ENCODE assay signal across 9 cellular contexts in the genomic region with DNA sequence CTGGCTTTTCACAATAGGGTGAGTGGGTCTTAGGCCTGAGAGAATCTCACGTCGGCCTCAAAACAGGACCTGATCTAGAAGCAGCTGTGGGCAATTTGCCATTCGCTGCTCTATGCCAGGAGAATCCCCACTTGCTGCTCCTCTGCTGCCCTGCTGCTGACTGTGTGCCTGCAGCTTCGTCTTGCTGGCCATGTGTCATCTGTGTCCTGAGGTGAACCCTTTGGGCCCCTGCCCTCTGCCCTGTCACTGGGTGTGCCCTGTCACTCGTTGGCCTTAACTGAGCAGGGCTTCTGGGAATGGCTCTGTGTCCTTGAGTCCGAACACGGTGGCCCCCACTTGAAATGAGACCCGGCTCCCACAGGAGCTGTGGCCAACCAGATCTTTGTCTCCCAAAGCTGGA. TPM values are rescaled to one million over a fixed set of nuclear protein-coding genes. Genes with fewer than 3 reads are reported as not detected.
DNase-seq lines count a peak whose midpoint lies in the region; ATAC-seq, FAIRE-seq and TF ChIP-seq lines count a peak whose summit lies in the region.
"Had no signal": no experiment of that assay in that cellular context is flagged by ENCODE, and none has a peak within 500 bp of the region (broad histone marks: within the 10 kb centered on the region; RNA-seq: fewer than 3 reads in every experiment).

No MANE protein-coding gene starts in this region.

- no peak overlapping the region for H3K14ac ChIP-seq in H9 (ENCODE audit: insufficient read depth, low read length)

- no peak for TF ChIP-seq CTCF in HCT116 (IDR thresholded peaks at IDR 0.05 in 2 of 3, conservative IDR thresholded peaks at IDR 0.05 in 1 of 3; ENCODE audit: borderline replicate concordance in 1 of 3, insufficient read depth in 1 of 3, low read depth in 2 of 3, low read length in 2 of 3)
- TF ChIP-seq CTCF in stomach (IDR thresholded peaks at IDR 0.05) = no peak
- no peak for TF ChIP-seq CTCF in H9 (conservative IDR thresholded peaks at IDR 0.05)
- no peak for TF ChIP-seq CTCF in kidney (IDR thresholded peaks at IDR 0.05; ENCODE audit: borderline replicate concordance, extremely low read depth, insufficient read depth)

- H2BK20ac ChIP-seq in H9 (ENCODE audit: low read depth, low read length, poor library complexity, severe bottlenecking) = no peak overlapping the region

- peak overlapping the region; percentile 19; the same call in 1 of the 2 replicates for H3K9ac ChIP-seq in HCT116 (ENCODE audit: low read length)
- H3K9ac ChIP-seq in H9 (ENCODE audit: extremely low read depth, insufficient read length, low read length) = no peak overlapping the region
- peak overlapping the region in 1 of 2 donors; percentile 31 for H3K9ac ChIP-seq in kidney (ENCODE audit: low read length in 2 of 2)

- 44 to 61% (median 55%) methylated on average over 4 to 8 of the region's 8 CpGs for WGBS in stomach, 5 donors
- no CpG with 5 or more reads among the region's 8 CpGs for WGBS in H9 (ENCODE audit: extremely low coverage, insufficient read length, low lambda C conversion rate)

- H3K4me1 ChIP-seq in HCT116 (ENCODE audit: control insufficient read depth in 1 of 2, insufficient read depth in 2 of 2, low read length in 2 of 2) = peaks cover 0 to 16% of the 10 kb centered on the region in 2 experiments; a peak in 3 of 4 replicates
- H3K4me1 ChIP-seq in stomach = peaks cover 9 to 39% (median 20%) of the 10 kb centered on the region in 4 donors
- H3K4me1 ChIP-seq in H9 (ENCODE audit: insufficient read depth, low read length) = no peaks in the 10 kb centered on the region
- H3K4me1 ChIP-seq in kidney (ENCODE audit: control insufficient read depth in 1 of 2, insufficient read depth in 1 of 2, low read depth in 1 of 2, low read length in 2 of 2) = peaks cover 0 to 8% of the 10 kb centered on the region in 2 donors

- H3K9me3 ChIP-seq in HCT116 (ENCODE audit: control insufficient read depth in 1 of 2, insufficient read depth in 1 of 2, low read depth in 1 of 2, low read length in 2 of 2) (no peaks in the 10 kb centered on the region), stomach (no peaks in the 10 kb centered on the region), H9 (ENCODE audit: control insufficient read depth, low read depth, low read length) (no peaks in the 10 kb centered on the region), kidney (ENCODE audit: control insufficient read depth in 1 of 2, low read length in 2 of 2) (no peaks in the 10 kb centered on the region)
- H3K9me3 ChIP-seq: neutrophil had no signal

- H3K36me3 Mint-ChIP-seq in H9 (ENCODE audit: insufficient read depth in 1 of 3, low read depth in 3 of 3) = peaks cover 10 to 41% (median 34%) of the 10 kb centered on the region in 3 experiments; a peak in 6 of 7 replicates

- BruUV-seq in HCT116 (replicated peaks; lab: Mats Ljungman, UMichigan) = no TSS peak

- H2BK5ac ChIP-seq in H9 (ENCODE audit: insufficient read length, low read length) = no peak overlapping the region

- no peaks in the 10 kb centered on the region for H3K23me2 ChIP-seq in H9 (ENCODE audit: insufficient read length, low read depth, low read length, poor library complexity, severe bottlenecking)

- TF ChIP-seq EP300 in stomach (IDR thresholded peaks at IDR 0.05) = no peak

- DNase-seq in HCT116 (ENCODE audit: low read depth, low spot score) = no peak
- peak; percentile 70 for DNase-seq in left lobe of liver (ENCODE audit: low spot score)
- DNase-seq in stomach = no peak
- no peak for DNase-seq in NOMO-1 (lab: John Stamatoyannopoulos, UW; ENCODE audit: unreplicated experiment in 2 of 2)
- no peak for DNase-seq in H9
- no peak for DNase-seq in kidney
- no peak for DNase-seq in pons (ENCODE audit: low spot score)

- intact Hi-C loops in HCT116 (cut with micrococcal nuclease) (loop anchor here (1.0 to 2.0 kb wide), 2 partner anchors 108 to 178 kb away; no protein-coding TSS in a partner anchor), stomach (cut with DNase I; ENCODE audit: low total_unique reads) (loop anchor here (5.0 kb wide), 1 partner anchor 108 kb away; the partner anchor contains the start of gene MARK2), kidney (cut with DNase I) (loop anchor here (5.0 kb wide), 1 partner anchor 108 kb away; the partner anchor contains the start of gene MARK2)

- H3K27ac Mint-ChIP-seq in H9 = no peak overlapping the region; a peak in 1 of 7 replicates

- H3K27me3 Mint-ChIP-seq in H9 (ENCODE audit: low read depth) = no peaks in the 10 kb centered on the region

- H3K56ac ChIP-seq in H9 (ENCODE audit: insufficient read length, low read depth, low read length) = no peak overlapping the region

- no peak for ATAC-seq in HCT116
- peak; percentile 83 for ATAC-seq in left lobe of liver

- H3K4ac ChIP-seq in H9 (ENCODE audit: low read depth, low read length) = no peak overlapping the region

- H3K4me3 ChIP-seq in HCT116 (replicated peaks in 1 of 2; ENCODE audit: low read depth in 1 of 2, low read length in 2 of 2) (no peak overlapping the region), stomach (no peak overlapping the region), kidney (ENCODE audit: low read length in 2 of 2) (no peak overlapping the region)

- no peak overlapping the region for H4K5ac ChIP-seq in H9 (ENCODE audit: insufficient read length, low read depth, low read length)

- no peak overlapping the region for H3T11ph ChIP-seq in H9 (ENCODE audit: low read length)

- H4K20me1 ChIP-seq in HCT116 (ENCODE audit: insufficient read depth) (no peaks in the 10 kb centered on the region; the same call in 1 of the 2 replicates), H9 (ENCODE audit: control insufficient read depth, insufficient read depth, insufficient read length) (no peaks in the 10 kb centered on the region)

- no peak overlapping the region for H2BK12ac ChIP-seq in H9 (ENCODE audit: insufficient read length, low read depth, low read length)

- POLR2A ChIA-PET in HCT116 (lab: Charles Lee) = interaction anchor here (1.2 kb wide), 1 partner anchor 108 kb away, joined by 5 read pairs; no protein-coding TSS in a partner anchor

- peaks cover 5 to 12% of the 10 kb centered on the region in 2 experiments; a peak in 3 of 4 replicates for H3K4me1 Mint-ChIP-seq in H9

- no peak overlapping the region for H3K23ac ChIP-seq in H9 (ENCODE audit: insufficient read length, low read depth, low read length)

- no peak for FAIRE-seq in kidney (lab: Jason Lieb, UNC)

- peaks cover 3% of the 10 kb centered on the region for H3K79me1 ChIP-seq in H9 (ENCODE audit: insufficient read depth, low read depth, low read length, poor library complexity, severe bottlenecking)

- H2BK15ac ChIP-seq in H9 (ENCODE audit: low read depth, low read length) = no peak overlapping the region

- H3K27ac ChIP-seq in HCT116 (ENCODE audit: low read depth, low read length) (peak overlapping the region; percentile 3), cingulate gyrus (ENCODE audit: low read depth, low read length) (peak overlapping the region; percentile 66), stomach (peak overlapping the region in 4 of 5 donors; percentile 49 to 70 (median 55)), H9 (ENCODE audit: insufficient read length, low read depth, low read length) (no peak overlapping the region), kidney (ENCODE audit: low read depth in 2 of 2, low read length in 2 of 2) (peak overlapping the region in 1 of 2 donors; percentile 36)
- H3K27ac ChIP-seq: neutrophil had no signal

- H3K4me2 ChIP-seq in HCT116 (ENCODE audit: low read length) (no peak overlapping the region), H9 (ENCODE audit: insufficient read depth, insufficient read length, low read length) (no peak overlapping the region)

- peaks cover 11 to 14% of the 10 kb centered on the region in 2 experiments; a peak in 3 of 4 replicates for H3K36me3 ChIP-seq in HCT116 (ENCODE audit: control insufficient read depth in 1 of 2, insufficient read depth in 2 of 2, low read length in 2 of 2)
- peaks cover 4 to 41% (median 28%) of the 10 kb centered on the region in 4 donors for H3K36me3 ChIP-seq in stomach
- H3K36me3 ChIP-seq in kidney (ENCODE audit: control insufficient read depth in 1 of 2, insufficient read depth in 2 of 2, low read length in 2 of 2) = peaks cover 0 to 7% of the 10 kb centered on the region in 2 donors
- H3K36me3 ChIP-seq: neutrophil had no signal

- H3K18ac ChIP-seq in H9 (ENCODE audit: insufficient read length, low read depth, low read length) = no peak overlapping the region

- no peak for TF ChIP-seq RAD21 in HCT116 (IDR thresholded peaks at IDR 0.05; ENCODE audit: low read depth)

- H3K9me2 ChIP-seq in HCT116 (ENCODE audit: insufficient read depth) = no peaks in the 10 kb centered on the region

- no peak overlapping the region for H2AK5ac ChIP-seq in H9 (ENCODE audit: insufficient read length, low read length)

- no peaks in the 10 kb centered on the region for H3K27me3 ChIP-seq in HCT116 (ENCODE audit: insufficient read depth, low read length)
- no peaks in the 10 kb centered on the region for H3K27me3 ChIP-seq in stomach
- H3K27me3 ChIP-seq in H9 (ENCODE audit: insufficient read depth, low read length) = no peaks in the 10 kb centered on the region
- H3K27me3 ChIP-seq: neutrophil had no signal

- H3K9me3 Mint-ChIP-seq in H9 = no peaks in the 10 kb centered on the region; a peak in 1 of 5 replicates

- no peak overlapping the region for H2AFZ ChIP-seq in HCT116 (ENCODE audit: low read depth, low read length, poor library complexity, severe bottlenecking)
- no peak overlapping the region for H2AFZ ChIP-seq in H9 (ENCODE audit: low read length)

- H3K4me3 Mint-ChIP-seq in H9 = no peak overlapping the region

- RAD21 ChIA-PET in HCT116 (lab: Charles Lee; ENCODE audit: low non-redundant PET in 1 of 2, low total read pairs in 2 of 2, uncharacterized antibody in 2 of 2, unreplicated experiment in 2 of 2) = interaction anchor here (1.0 to 1.5 kb wide), 4 partner anchors 11 to 108 kb away, joined by 3 to 10 read pairs (median 4); partner anchors contain the start of gene MARK2 (in 1 of the 2)

- no peak overlapping the region for H4K91ac ChIP-seq in H9 (ENCODE audit: insufficient read length, low read depth, low read length)

- CTCF ChIA-PET in HCT116 (lab: Charles Lee) = interaction anchor here (1.2 to 4.1 kb wide), 12 partner anchors 10 to 352 kb away, joined by 3 to 66 read pairs (median 4); partner anchors contain the start of genes COX8A, MARK2, RCOR2 and ZFTA

- H3K79me2 ChIP-seq in HCT116 (ENCODE audit: insufficient read depth, low read length) (peaks cover 54% of the 10 kb centered on the region), H9 (ENCODE audit: insufficient read depth, low read length) (peaks cover 7% of the 10 kb centered on the region; the same call in 1 of the 2 replicates)

- H2BK120ac ChIP-seq in H9 (ENCODE audit: low read depth, low read length, poor library complexity, severe bottlenecking) = no peak overlapping the region

- H4K8ac ChIP-seq in H9 (replicated peaks; ENCODE audit: insufficient read length, low read depth, low read length) = no peak overlapping the region

- TF ChIP-seq POLR2A in HCT116 (IDR thresholded peaks at IDR 0.05; ENCODE audit: borderline replicate concordance, extremely low read depth, insufficient read depth, insufficient read length) (no peak), stomach (IDR thresholded peaks at IDR 0.05) (no peak)

RNA-seq across cellular contexts. Expression of gene NAA40, which starts 6.2 kb away (rescaled TPM):
- total RNA-seq in HCT116 (2021; ENCODE audit: unreplicated experiment) = 25.3 TPM
- polyA plus RNA-seq in HCT116 (2012) = 11.4 and 13.8 TPM in 2 replicates
- total RNA-seq in left lobe of liver = 4.2 TPM
- total RNA-seq in stomach = 10 to 100 TPM in 3 of 5 donors, 1 to 10 TPM in 2; 4.3 to 71.4 (median 14.9) TPM
- polyA plus RNA-seq in stomach = 1 to 10 TPM; 4.9 to 8.0 (median 5.8) TPM
- total RNA-seq in H9 (2021) = 43.9 and 44.4 TPM in 2 replicates
- 27.2 TPM for total RNA-seq in kidney
- polyA plus RNA-seq in kidney (ENCODE audit: insufficient read depth, low read depth, low replicate concordance) = 11.8 TPM

RNA-seq across cellular contexts. Expression of gene RCOR2, which starts 28.0 kb away (rescaled TPM):
- total RNA-seq in HCT116 (2021; ENCODE audit: unreplicated experiment) (10.8 TPM), left lobe of liver (0.23 TPM), stomach (1 to 10 TPM in 1 of 5 donors, under 1 TPM in 1, not detected in 3; 0.58 to 1.1 TPM), H9 (2021) (117 and 118 TPM in 2 replicates), kidney (0.76 TPM)
- polyA plus RNA-seq in HCT116 (2012) = 13.7 and 14.7 TPM in 2 replicates
- polyA plus RNA-seq in stomach (1 to 10 TPM in 1 of 3 donors, under 1 TPM in 2; 0.35 to 1.6 (median 0.92) TPM), kidney (ENCODE audit: insufficient read depth, low read depth, low replicate concordance) (0.86 TPM)

RNA-seq across cellular contexts. Expression of gene COX8A, which starts 29.4 kb away (rescaled TPM):
- 536 TPM for total RNA-seq in HCT116 (2021; ENCODE audit: unreplicated experiment)
- 1,028 and 1,102 TPM in 2 replicates for polyA plus RNA-seq in HCT116 (2012)
- total RNA-seq in left lobe of liver = 182 TPM
- 1,000 to 10,000 TPM in 1 of 5 donors, 100 to 1,000 TPM in 4; 107 to 1,004 (median 523) TPM for total RNA-seq in stomach
- polyA plus RNA-seq in stomach = 1,000 to 10,000 TPM in 2 of 3 donors, 100 to 1,000 TPM in 1; 910 to 1,045 (median 1,001) TPM
- 402 and 429 TPM in 2 replicates for total RNA-seq in H9 (2021)
- 320 TPM for total RNA-seq in kidney
- 2,092 TPM for polyA plus RNA-seq in kidney (ENCODE audit: insufficient read depth, low read depth, low replicate concordance)

RNA-seq across cellular contexts. Expression of gene OTUB1, which starts 41.3 kb away (rescaled TPM):
- total RNA-seq in HCT116 (2021; ENCODE audit: unreplicated experiment) (87.0 TPM), left lobe of liver (22.8 TPM), stomach (100 to 1,000 TPM in 1 of 5 donors, 10 to 100 TPM in 4; 33.6 to 161 (median 40.3) TPM), H9 (2021) (114 TPM in 2 replicates), kidney (69.0 TPM)
- polyA plus RNA-seq in HCT116 (2012) = 112 and 113 TPM in 2 replicates
- polyA plus RNA-seq in stomach (10 to 100 TPM; 62.3 to 74.2 (median 64.8) TPM), kidney (ENCODE audit: insufficient read depth, low read depth, low replicate concordance) (118 TPM)

Comparison
In these comparisons a context has a peak if more than half of its experiments do, and no peak if none do; other contexts are left out.
1. RNA of gene RCOR2, which starts 28.0 kb away (total RNA-seq): 117 to 118 TPM in H9; 10.8 TPM in HCT116 (single experiment), 0.76 TPM in kidney (single experiment), 0.23 TPM in left lobe of liver (single experiment) and 0.58 to 1.1 TPM in stomach; every median in the first group is over 10 times any median in the second.